Comparison of ENCODE assay signal across 23 cellular contexts in the genomic region with DNA sequence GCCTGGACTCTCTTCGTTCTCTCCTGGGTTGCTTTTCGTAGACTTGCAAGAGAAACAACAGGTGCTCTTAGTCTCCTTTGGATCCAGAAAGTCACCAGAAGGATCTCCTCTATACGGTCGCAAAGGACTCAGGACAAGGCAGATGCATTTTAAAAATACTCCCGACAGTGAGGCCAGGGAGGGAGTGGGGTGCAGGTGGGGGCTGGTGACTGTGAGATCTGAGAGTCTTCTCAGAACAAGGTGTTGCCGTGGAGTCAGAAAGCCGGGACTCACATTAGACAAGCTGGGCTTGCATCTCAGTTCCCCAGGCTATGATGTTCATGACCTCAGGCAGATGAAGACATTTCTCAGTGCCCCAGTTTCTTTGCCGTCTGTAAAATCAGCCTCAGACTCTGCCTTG.
"Had no signal": no experiment of that assay in that cellular context is flagged by ENCODE, and none has a peak within 500 bp of the region (broad histone marks: within the 10 kb centered on the region; RNA-seq: fewer than 3 reads in every experiment).

No MANE protein-coding gene starts in this region.

- H3K4me3 ChIP-seq: dorsolateral prefrontal cortex, lung, neural progenitor cell, psoas muscle, sigmoid colon, stomach, tibial nerve, upper lobe of left lung, uterus had no signal

- H3K4me2 ChIP-seq: neural progenitor cell had no signal

- H3K36me3 ChIP-seq: neural progenitor cell, sigmoid colon, stomach, tibial nerve, upper lobe of left lung, uterus had no signal

- H3K9ac ChIP-seq: neural progenitor cell had no signal

- H3K9me3 ChIP-seq: psoas muscle, sigmoid colon, upper lobe of left lung, uterus had no signal

- H3K27ac ChIP-seq: dorsolateral prefrontal cortex, neural progenitor cell, psoas muscle, sigmoid colon, stomach, tibial nerve, upper lobe of left lung, uterus had no signal

- H3K36me3 Mint-ChIP-seq: immature natural killer cell; memory B cell; mesothelial cell of epicardium; naive thymus-derived CD4-positive, alpha-beta T cell; neural progenitor cell; stimulated activated effector memory CD8-positive, alpha-beta T cell treated with anti-CD3 and anti-CD28 coated beads, Interleukin-12 subunit alpha, Interleukin-12 subunit beta, amount 100 ng/mL, for 72 hours had no signal

- ATAC-seq: naive thymus-derived CD4-positive, alpha-beta T cell; psoas muscle; right cardiac atrium; stimulated activated effector memory CD8-positive, alpha-beta T cell treated with anti-CD3 and anti-CD28 coated beads, Interleukin-12 subunit alpha, Interleukin-12 subunit beta, amount 100 ng/mL, for 72 hours had no signal

- H3K27ac Mint-ChIP-seq: immature natural killer cell; memory B cell; mesothelial cell of epicardium; naive thymus-derived CD4-positive, alpha-beta T cell; nephron; neural progenitor cell; stimulated activated effector memory CD8-positive, alpha-beta T cell treated with anti-CD3 and anti-CD28 coated beads, Interleukin-12 subunit alpha, Interleukin-12 subunit beta, amount 100 ng/mL, for 72 hours had no signal

- H3K27me3 ChIP-seq: neural progenitor cell, sigmoid colon, tibial nerve, upper lobe of left lung, uterus had no signal

- DNase-seq: cerebellar nuclear complex; effector CD8-positive, alpha-beta T cell; hypothalamus; immature natural killer cell; naive thymus-derived CD4-positive, alpha-beta T cell; nucleus accumbens; psoas muscle; right cardiac atrium; sigmoid colon; stimulated activated CD4-positive, alpha-beta T cell treated with anti-CD3 and anti-CD28 coated beads, Interleukin-2, amount 100 ng/mL, for 24 hours; stimulated activated CD4-positive, alpha-beta T cell treated with anti-CD3 and anti-CD28 coated beads, Interleukin-4, amount 100 ng/mL, for 24 hours; stimulated activated naive CD4-positive, alpha-beta T cell treated with Interleukin-2 at 50 U/mL for 16 hours; stomach; upper lobe of left lung; uterus had no signal

- H3K27me3 Mint-ChIP-seq: memory B cell had no signal

- H3K4me1 Mint-ChIP-seq: immature natural killer cell; memory B cell; mesothelial cell of epicardium; naive thymus-derived CD4-positive, alpha-beta T cell; nephron; stimulated activated effector memory CD8-positive, alpha-beta T cell treated with anti-CD3 and anti-CD28 coated beads, Interleukin-12 subunit alpha, Interleukin-12 subunit beta, amount 100 ng/mL, for 72 hours had no signal

- H3K9me3 Mint-ChIP-seq: immature natural killer cell; mesothelial cell of epicardium; stimulated activated effector memory CD8-positive, alpha-beta T cell treated with anti-CD3 and anti-CD28 coated beads, Interleukin-12 subunit alpha, Interleukin-12 subunit beta, amount 100 ng/mL, for 72 hours had no signal

- H3K4me3 Mint-ChIP-seq: immature natural killer cell; memory B cell; mesothelial cell of epicardium; naive thymus-derived CD4-positive, alpha-beta T cell; nephron; neural progenitor cell; stimulated activated effector memory CD8-positive, alpha-beta T cell treated with anti-CD3 and anti-CD28 coated beads, Interleukin-12 subunit alpha, Interleukin-12 subunit beta, amount 100 ng/mL, for 72 hours had no signal

- H3K4me1 ChIP-seq: neural progenitor cell, psoas muscle, sigmoid colon, stomach, tibial nerve, upper lobe of left lung, uterus had no signal

- H2AFZ ChIP-seq: neural progenitor cell had no signal
